Comparison of ENCODE assay signal across 8 cellular contexts in genomic region chr4:153466637-153467153, GRCh38. TPM values are rescaled to one million over a fixed set of nuclear protein-coding genes. Genes with fewer than 3 reads are reported as not detected.
A peak's percentile ranks its signal among the peaks of the same experiment; 100 is the strongest.
DNase-seq lines count a peak whose midpoint lies in the region; ATAC-seq and TF ChIP-seq lines count a peak whose summit lies in the region.

No MANE protein-coding gene starts in this region.

- H4K20me1 ChIP-seq in osteoblast (ENCODE audit: insufficient read depth, low read length) = peaks cover 3% of the 10 kb centered on the region

- H3K9me3 ChIP-seq in esophagus muscularis mucosa (no peaks in the 10 kb centered on the region), osteoblast (ENCODE audit: low read depth, low read length) (no peaks in the 10 kb centered on the region)

- no peaks in the 10 kb centered on the region for H3K27me3 Mint-ChIP-seq in activated B cell treated with CpG ODN at 0.5 μM for 24 hours

- H3K4me1 Mint-ChIP-seq in activated B cell treated with CpG ODN at 0.5 μM for 24 hours = peaks cover 59% of the 10 kb centered on the region

- H3K36me3 Mint-ChIP-seq in activated B cell treated with CpG ODN at 0.5 μM for 24 hours (ENCODE audit: low read depth) = peaks cover 47% of the 10 kb centered on the region

- H3K36me3 ChIP-seq in esophagus muscularis mucosa = no peaks in the 10 kb centered on the region
- no peaks in the 10 kb centered on the region for H3K36me3 ChIP-seq in osteoblast (ENCODE audit: insufficient read depth, low read length)

- peak overlapping the region; percentile 91 for H3K4me2 ChIP-seq in osteoblast (ENCODE audit: insufficient read depth, low read length)

- CTCF ChIA-PET in activated B cell treated with CpG ODN at 0.5 μM for 24 hours (lab: Charles Lee) = interaction anchor here (0.6 to 4.3 kb wide), 12 partner anchors 9 to 121 kb away, joined by 3 to 30 read pairs (median 4); no protein-coding TSS in a partner anchor

- peak; percentile 16 for ATAC-seq in HG02970 (IDR thresholded peaks at IDR 0.05; ENCODE audit: low FRiP score, unreplicated experiment)
- peak; percentile 4 for ATAC-seq in activated B cell treated with CpG ODN at 0.5 μM for 24 hours (ENCODE audit: low read depth)
- ATAC-seq in GM21367 (IDR thresholded peaks at IDR 0.05; ENCODE audit: unreplicated experiment) = no peak

- H3K4me1 ChIP-seq in esophagus muscularis mucosa = peaks cover 27 to 67% (median 56%) of the 10 kb centered on the region in 4 donors
- H3K4me1 ChIP-seq in osteoblast (ENCODE audit: insufficient read depth, low read length) = peaks cover 12% of the 10 kb centered on the region

- no peak for TF ChIP-seq POLR2A in esophagus muscularis mucosa (IDR thresholded peaks at IDR 0.05; ENCODE audit: low read depth)

- TF ChIP-seq EP300 in esophagus muscularis mucosa (IDR thresholded peaks at IDR 0.05) = no peak

- peak overlapping the region; percentile 98 for H3K27ac Mint-ChIP-seq in activated B cell treated with CpG ODN at 0.5 μM for 24 hours

- no peaks in the 10 kb centered on the region for H3K27me3 ChIP-seq in esophagus muscularis mucosa
- no peaks in the 10 kb centered on the region for H3K27me3 ChIP-seq in osteoblast (ENCODE audit: insufficient read depth, low read length)

- WGBS in esophagus muscularis mucosa = 0% methylated on average over 20 of the region's 48 CpGs

- H3K79me2 ChIP-seq in osteoblast (ENCODE audit: insufficient read depth, low read length) = peaks cover 18% of the 10 kb centered on the region

- H3K9me3 Mint-ChIP-seq in activated B cell treated with CpG ODN at 0.5 μM for 24 hours = no peaks in the 10 kb centered on the region

- POLR2A ChIA-PET in activated B cell treated with CpG ODN at 0.5 μM for 24 hours (lab: Charles Lee) = interaction anchor here (0.6 to 6.0 kb wide), 34 partner anchors 8 to 803 kb away, joined by 3 to 103 read pairs (median 8); no protein-coding TSS in a partner anchor

- peak; percentile 50 for DNase-seq in NCI-H748 (lab: John Stamatoyannopoulos, UW; ENCODE audit: unreplicated experiment)
- no peak for DNase-seq in NCI-H748 treated with DMSO at 0.1 percent for 48 hours (lab: John Stamatoyannopoulos, UW)
- DNase-seq in activated B cell treated with CpG ODN at 0.5 μM for 24 hours = peak; percentile 64
- DNase-seq in esophagus muscularis mucosa (ENCODE audit: extremely low spot score) = no peak
- peak; percentile 93 for DNase-seq in osteoblast (ENCODE audit: insufficient read length, low spot score, missing footprints)
- DNase-seq in SIG-M5 (lab: John Stamatoyannopoulos, UW) = no peak

- H2AFZ ChIP-seq in osteoblast (ENCODE audit: low read length) = peak overlapping the region; percentile 83

- H3K4me3 ChIP-seq in esophagus muscularis mucosa (peak overlapping the region; percentile 61 to 95 (median 88)), osteoblast (ENCODE audit: insufficient read depth, low read length) (peak overlapping the region; percentile 84)

- intact Hi-C loops in activated B cell treated with CpG ODN at 0.5 μM for 24 hours (cut with micrococcal nuclease) (loop anchor here (1.0 to 2.0 kb wide), 6 partner anchors 22 to 314 kb away; partner anchors contain the start of gene MND1), esophagus muscularis mucosa (cut with DNase I) (loop anchor here (2.0 to 10.0 kb wide), 3 partner anchors 91 to 122 kb away; partner anchors contain the start of gene MND1)

- TF ChIP-seq CTCF in activated B cell treated with CpG ODN at 0.5 μM for 24 hours (IDR thresholded peaks at IDR 0.05) = no peak
- no peak for TF ChIP-seq CTCF in esophagus muscularis mucosa (IDR thresholded peaks at IDR 0.05)
- no peak for TF ChIP-seq CTCF in osteoblast (IDR thresholded peaks at IDR 0.05; ENCODE audit: extremely low read depth, low read depth, low read length)

- H3K27ac ChIP-seq in esophagus muscularis mucosa (replicated peaks in 1 of 4) (peak overlapping the region; percentile 82 to 89 (median 88)), osteoblast (ENCODE audit: low read depth, low read length) (peak overlapping the region; percentile 28)

- peak overlapping the region; percentile 97 for H3K4me3 Mint-ChIP-seq in activated B cell treated with CpG ODN at 0.5 μM for 24 hours

RNA-seq across cellular contexts. Expression of gene TMEM131L, which starts 0.5 kb away (rescaled TPM):
- total RNA-seq in activated B cell treated with CpG ODN at 0.5 μM for 24 hours (170 and 193 TPM in 2 replicates), esophagus muscularis mucosa (10 to 100 TPM; 10.3 to 16.3 (median 12.1) TPM), osteoblast (8.3 and 9.0 TPM in 2 replicates)

Comparison
In these comparisons a context has a peak if more than half of its experiments do, and no peak if none do; other contexts are left out.
1. DNase-seq: peak in NCI-H748 (single experiment), activated B cell treated with CpG ODN at 0.5 μM for 24 hours (single experiment) and osteoblast (single experiment); none in NCI-H748 treated with DMSO at 0.1 percent for 48 hours (single experiment), esophagus muscularis mucosa (single experiment) and SIG-M5 (single experiment).